Comparison of ENCODE assay signal across 8 cellular contexts in the genomic region with DNA sequence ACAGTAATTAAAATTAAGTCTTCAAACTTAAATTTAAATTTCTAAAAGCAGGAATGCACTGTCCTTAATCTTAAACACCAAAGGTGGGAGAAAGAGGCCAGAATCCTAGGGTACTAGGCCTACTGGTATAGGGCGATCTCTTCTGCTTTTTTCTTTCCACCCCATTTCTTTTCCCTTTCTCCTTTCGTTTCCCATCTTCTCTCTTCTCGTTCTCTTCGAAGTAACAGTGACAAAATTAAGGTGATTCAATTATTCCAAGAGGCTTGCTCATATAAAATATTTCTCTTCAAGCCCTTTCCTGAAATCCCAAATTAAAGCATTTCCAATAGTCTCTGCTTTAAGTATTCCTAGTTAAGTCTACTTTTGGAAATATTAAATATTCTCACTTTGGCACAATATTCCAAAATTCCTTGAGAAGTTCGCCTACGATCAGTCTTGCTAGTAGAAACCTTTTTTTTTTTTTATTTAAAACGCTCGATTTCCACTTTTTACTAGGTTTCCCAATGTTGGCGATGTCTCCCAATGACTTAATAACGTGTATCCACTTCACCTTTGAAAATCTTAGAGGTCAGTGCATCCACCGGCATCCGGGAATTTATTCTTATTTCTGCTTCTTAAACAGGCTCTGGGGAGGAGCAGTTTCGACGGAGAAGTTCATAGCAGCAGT. TPM values are rescaled to one million over a fixed set of nuclear protein-coding genes. Genes with fewer than 3 reads are reported as not detected.
DNase-seq lines count a peak whose midpoint lies in the region; ATAC-seq, FAIRE-seq and TF ChIP-seq lines count a peak whose summit lies in the region.

No MANE protein-coding gene starts in this region.

- TSS peak; percentile 91 for BruUV-seq in A673 (replicated peaks; lab: Mats Ljungman, UMichigan)

- WGBS in HUES64, result 28% methylated on average over 14 of the region's 14 CpGs

- no peaks in the 10 kb centered on the region for H3K36me3 ChIP-seq in A673 (ENCODE audit: insufficient read depth, low read length, poor library complexity, severe bottlenecking)
- H3K36me3 ChIP-seq in HUES64 (ENCODE audit: insufficient read depth, low read length), result no peaks in the 10 kb centered on the region
- no peaks in the 10 kb centered on the region for H3K36me3 ChIP-seq in bronchial epithelial cell (ENCODE audit: control insufficient read depth, insufficient read depth, low read length)
- H3K36me3 ChIP-seq in mucosa of rectum (ENCODE audit: control insufficient read depth in 2 of 2, insufficient read depth in 2 of 2, low read length in 2 of 2), result no peaks in the 10 kb centered on the region

- FAIRE-seq in bronchial epithelial cell (lab: Jason Lieb, UNC), result no peak

- H3K9me3 ChIP-seq in A673 (ENCODE audit: low read depth, low read length, poor library complexity, severe bottlenecking) (no peaks in the 10 kb centered on the region), HUES64 (ENCODE audit: insufficient read depth, low read depth, low read length) (no peaks in the 10 kb centered on the region), mucosa of rectum (ENCODE audit: control insufficient read depth in 2 of 2, low read length in 2 of 2) (no peaks in the 10 kb centered on the region)

- peak overlapping the region; percentile 79 for H3K27ac ChIP-seq in A673 (ENCODE audit: low read depth, low read length, poor library complexity, severe bottlenecking)
- H3K27ac ChIP-seq in HUES64 (ENCODE audit: low read depth, low read length), result peak overlapping the region; percentile 87; the same call in 1 of the 2 replicates
- H3K27ac ChIP-seq in mucosa of rectum (ENCODE audit: low read depth in 2 of 2, low read length in 2 of 2), result peak overlapping the region; percentile 87 to 90

- ATAC-seq in HG02840 (IDR thresholded peaks at IDR 0.05; ENCODE audit: low FRiP score, unreplicated experiment) (no peak), HG03521 (IDR thresholded peaks at IDR 0.05; ENCODE audit: unreplicated experiment) (no peak)

- H3K4me1 ChIP-seq in A673 (ENCODE audit: insufficient read depth, low read length, poor library complexity, severe bottlenecking) (peaks cover 16% of the 10 kb centered on the region), HUES64 (ENCODE audit: insufficient read depth, low read length) (peaks cover 16% of the 10 kb centered on the region; the same call in 1 of the 2 replicates), mucosa of rectum (ENCODE audit: control insufficient read depth in 2 of 2, insufficient read depth in 2 of 2, low read length in 2 of 2) (peaks cover 17 to 27% of the 10 kb centered on the region in 2 donors)

- DNase-seq in A673 (ENCODE audit: low spot score) (no peak), bronchial epithelial cell (ENCODE audit: low read depth) (no peak), hippocampal formation (lab: John Stamatoyannopoulos, UW) (no peak), NCI-H2171 (lab: John Stamatoyannopoulos, UW) (no peak)

- no peaks in the 10 kb centered on the region for H3K27me3 ChIP-seq in A673 (replicated peaks; ENCODE audit: insufficient read depth, low read depth, low read length, poor library complexity)
- H3K27me3 ChIP-seq in HUES64 (ENCODE audit: insufficient read depth, low read length), result no peaks in the 10 kb centered on the region; the same call in 1 of the 2 replicates
- H3K27me3 ChIP-seq in bronchial epithelial cell (ENCODE audit: control insufficient read depth, insufficient read depth, low read length), result no peaks in the 10 kb centered on the region
- no peaks in the 10 kb centered on the region for H3K27me3 ChIP-seq in mucosa of rectum (ENCODE audit: control insufficient read depth in 2 of 2, insufficient read depth in 2 of 2, low read length in 2 of 2)

- CTCF ChIA-PET in A673 (lab: Charles Lee), result no interaction called here

- TF ChIP-seq CTCF in A673 (conservative IDR thresholded peaks at IDR 0.05; ENCODE audit: low read depth, low read length) (no peak), bronchial epithelial cell (IDR thresholded peaks at IDR 0.05; ENCODE audit: insufficient read depth, low read length, severe bottlenecking) (no peak)

- H3K4me3 ChIP-seq in A673 (ENCODE audit: low read depth, low read length, poor library complexity, severe bottlenecking) (peak overlapping the region; percentile 90), HUES64 (ENCODE audit: low read length) (peak overlapping the region; percentile 83), bronchial epithelial cell (ENCODE audit: low read depth, low read length) (peak overlapping the region; percentile 94), mucosa of rectum (ENCODE audit: low read length in 2 of 2) (peak overlapping the region; percentile 82 to 90)

- H3K9ac ChIP-seq in HUES64 (ENCODE audit: low read depth, low read length) (peak overlapping the region; percentile 78), mucosa of rectum (ENCODE audit: low read depth in 1 of 2, low read length in 2 of 2) (peak overlapping the region; percentile 69 to 75)

- POLR2A ChIA-PET in A673 (lab: Charles Lee; ENCODE audit: low non-redundant PET), result no interaction called here

- intact Hi-C loops in A673 (cut with micrococcal nuclease; ENCODE audit: unreplicated experiment), result loop anchor here (1.0 to 2.0 kb wide), 3 partner anchors 191 to 457 kb away; no protein-coding TSS in a partner anchor

RNA-seq across cellular contexts. Expression of gene LCOR, which starts 0.8 kb away (rescaled TPM):
- total RNA-seq in A673 (2021) (39.2 and 42.6 TPM in 2 replicates), bronchial epithelial cell (29.5 and 34.4 TPM in 2 replicates)
- 8.8 TPM for polyA plus RNA-seq in HUES64 (2013, experiment 1 of 2)
- polyA plus RNA-seq in HUES64 (2013, experiment 2 of 2), result 10.0 TPM
